In the genomic region with DNA sequence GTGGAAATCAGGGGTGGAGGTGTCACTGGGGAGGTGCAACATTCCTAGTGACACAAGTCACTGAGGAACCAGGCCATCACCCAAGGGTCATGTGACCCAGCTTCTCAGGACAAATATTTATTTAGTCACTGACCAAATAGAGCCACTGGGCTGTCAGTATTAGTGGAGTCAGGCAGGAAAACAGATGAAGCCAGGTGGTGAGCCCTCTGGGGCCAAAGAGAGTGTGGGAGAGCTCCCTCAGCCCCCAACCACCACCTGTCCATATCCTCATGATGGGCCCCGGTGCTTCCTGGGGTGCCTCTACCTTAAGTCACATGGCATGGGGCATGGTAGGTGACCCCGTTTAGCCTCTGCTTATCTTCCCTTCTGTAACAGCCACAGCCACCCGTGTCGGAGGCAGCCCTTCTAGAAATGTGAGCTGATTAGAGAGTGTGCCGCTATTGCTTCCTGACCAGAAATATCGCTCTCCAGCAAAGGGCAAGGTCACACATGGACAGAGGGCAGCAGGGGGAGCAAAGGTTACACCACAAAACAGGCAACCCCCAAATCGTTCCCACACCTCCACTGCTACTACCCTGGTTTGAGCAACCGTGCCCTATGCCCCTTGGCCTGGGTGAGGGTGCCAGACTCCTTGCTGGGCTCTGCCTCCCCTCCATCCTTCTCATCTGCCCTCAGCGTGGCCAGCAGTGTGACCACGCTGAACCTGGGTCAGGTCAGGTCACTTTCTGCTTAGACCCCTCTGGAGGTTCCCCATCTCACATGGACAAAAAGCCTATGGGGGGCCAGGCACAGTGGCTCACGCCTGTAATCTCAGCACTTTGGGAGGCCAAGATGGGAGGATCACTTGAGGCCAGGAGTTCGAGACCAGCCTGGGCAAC, we compare ENCODE assay signal across 1 cellular context.
TF ChIP-seq lines count a peak whose summit lies in the region.

No MANE protein-coding gene starts in this region.

TF ChIP-seq in HepG2, 621 proteins besides CTCF, POLR2A, EP300 and RAD21 (continued from another document and continues in another):
- TF ChIP-seq, protein P1, sequence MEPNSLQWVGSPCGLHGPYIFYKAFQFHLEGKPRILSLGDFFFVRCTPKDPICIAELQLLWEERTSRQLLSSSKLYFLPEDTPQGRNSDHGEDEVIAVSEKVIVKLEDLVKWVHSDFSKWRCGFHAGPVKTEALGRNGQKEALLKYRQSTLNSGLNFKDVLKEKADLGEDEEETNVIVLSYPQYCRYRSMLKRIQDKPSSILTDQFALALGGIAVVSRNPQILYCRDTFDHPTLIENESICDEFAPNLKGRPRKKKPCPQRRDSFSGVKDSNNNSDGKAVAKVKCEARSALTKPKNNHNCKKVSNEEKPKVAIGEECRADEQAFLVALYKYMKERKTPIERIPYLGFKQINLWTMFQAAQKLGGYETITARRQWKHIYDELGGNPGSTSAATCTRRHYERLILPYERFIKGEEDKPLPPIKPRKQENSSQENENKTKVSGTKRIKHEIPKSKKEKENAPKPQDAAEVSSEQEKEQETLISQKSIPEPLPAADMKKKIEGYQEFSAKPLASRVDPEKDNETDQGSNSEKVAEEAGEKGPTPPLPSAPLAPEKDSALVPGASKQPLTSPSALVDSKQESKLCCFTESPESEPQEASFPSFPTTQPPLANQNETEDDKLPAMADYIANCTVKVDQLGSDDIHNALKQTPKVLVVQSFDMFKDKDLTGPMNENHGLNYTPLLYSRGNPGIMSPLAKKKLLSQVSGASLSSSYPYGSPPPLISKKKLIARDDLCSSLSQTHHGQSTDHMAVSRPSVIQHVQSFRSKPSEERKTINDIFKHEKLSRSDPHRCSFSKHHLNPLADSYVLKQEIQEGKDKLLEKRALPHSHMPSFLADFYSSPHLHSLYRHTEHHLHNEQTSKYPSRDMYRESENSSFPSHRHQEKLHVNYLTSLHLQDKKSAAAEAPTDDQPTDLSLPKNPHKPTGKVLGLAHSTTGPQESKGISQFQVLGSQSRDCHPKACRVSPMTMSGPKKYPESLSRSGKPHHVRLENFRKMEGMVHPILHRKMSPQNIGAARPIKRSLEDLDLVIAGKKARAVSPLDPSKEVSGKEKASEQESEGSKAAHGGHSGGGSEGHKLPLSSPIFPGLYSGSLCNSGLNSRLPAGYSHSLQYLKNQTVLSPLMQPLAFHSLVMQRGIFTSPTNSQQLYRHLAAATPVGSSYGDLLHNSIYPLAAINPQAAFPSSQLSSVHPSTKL (CRISPR knock-in tag; IDR thresholded peaks at IDR 0.05) = peak; percentile 93
- TF ChIP-seq ZNF12 (CRISPR knock-in tag; IDR thresholded peaks at IDR 0.05) (peak; percentile 42; the same call in 1 of the 2 replicates), ZNF441 (CRISPR knock-in tag; IDR thresholded peaks at IDR 0.05; ENCODE audit: borderline replicate concordance) (0 out of 2 replicates have a peak, but pooled peaks have one; percentile 33), KDM6A (CRISPR knock-in tag; IDR thresholded peaks at IDR 0.05; ENCODE audit: low read depth) (no peak; the same call in 1 of the 2 replicates), SUZ12 (IDR thresholded peaks at IDR 0.05; ENCODE audit: low read depth, low read length) (no peak), NR2F6 (IDR thresholded peaks at IDR 0.05) (peak; percentile 90), NR2F6 (CRISPR knock-in tag; IDR thresholded peaks at IDR 0.05) (peak; percentile 94), SMC3 (IDR thresholded peaks at IDR 0.05; ENCODE audit: low read length) (no peak; the same call in 1 of the 2 replicates), ZMYM2 (CRISPR knock-in tag; IDR thresholded peaks at IDR 0.05) (peak; percentile 89; the same call in 1 of the 2 replicates), ZNF747 (CRISPR knock-in tag; IDR thresholded peaks at IDR 0.05; ENCODE audit: borderline replicate concordance) (peak; percentile 87), HOXA3 (CRISPR knock-in tag; IDR thresholded peaks at IDR 0.05) (no peak; the same call in none of the 2 replicates), ZNF446 (CRISPR knock-in tag; IDR thresholded peaks at IDR 0.05) (no peak), TBX3 (IDR thresholded peaks at IDR 0.05; ENCODE audit: borderline replicate concordance) (peak; percentile 98), HOXA5 (CRISPR knock-in tag; IDR thresholded peaks at IDR 0.05) (no peak; the same call in 1 of the 2 replicates), ZNF891 (CRISPR knock-in tag; IDR thresholded peaks at IDR 0.05) (peak; percentile 80; the same call in 1 of the 2 replicates), ZFYVE20 (CRISPR knock-in tag; IDR thresholded peaks at IDR 0.05; ENCODE audit: borderline replicate concordance, low read depth) (no peak), KLF16 (CRISPR knock-in tag; IDR thresholded peaks at IDR 0.05) (peak in 1 of 2 experiments; percentile 77; a peak in 1 of 4 replicates), SOX13 (IDR thresholded peaks at IDR 0.05) (no peak; the same call in 1 of the 2 replicates), SOX13 (CRISPR knock-in tag; conservative IDR thresholded peaks at IDR 0.05 in 1 of 2, IDR thresholded peaks at IDR 0.05 in 1 of 2) (peak in 1 of 2 experiments; percentile 74; a peak in 2 of 4 replicates), DR1 (CRISPR knock-in tag; IDR thresholded peaks at IDR 0.05) (peak; percentile 40; the same call in 1 of the 2 replicates), SMAD9 (CRISPR knock-in tag; IDR thresholded peaks at IDR 0.05) (no peak), CEBPG (CRISPR knock-in tag; IDR thresholded peaks at IDR 0.05) (peak; percentile 60), ZC3H4 (CRISPR knock-in tag; IDR thresholded peaks at IDR 0.05; ENCODE audit: borderline replicate concordance) (peak; percentile 42; the same call in 1 of the 2 replicates), PAWR (CRISPR knock-in tag; IDR thresholded peaks at IDR 0.05; ENCODE audit: borderline replicate concordance) (no peak), ZSCAN9 (CRISPR knock-in tag; IDR thresholded peaks at IDR 0.05; ENCODE audit: borderline replicate concordance) (no peak), ZNF607 (CRISPR knock-in tag; IDR thresholded peaks at IDR 0.05; ENCODE audit: borderline replicate concordance) (peak; percentile 88; the same call in 1 of the 2 replicates), ZNF136 (CRISPR knock-in tag; IDR thresholded peaks at IDR 0.05; ENCODE audit: low read depth) (no peak), ZNF589 (CRISPR knock-in tag; conservative IDR thresholded peaks at IDR 0.05) (no peak; the same call in 1 of the 2 replicates)
- TF ChIP-seq, protein P2, sequence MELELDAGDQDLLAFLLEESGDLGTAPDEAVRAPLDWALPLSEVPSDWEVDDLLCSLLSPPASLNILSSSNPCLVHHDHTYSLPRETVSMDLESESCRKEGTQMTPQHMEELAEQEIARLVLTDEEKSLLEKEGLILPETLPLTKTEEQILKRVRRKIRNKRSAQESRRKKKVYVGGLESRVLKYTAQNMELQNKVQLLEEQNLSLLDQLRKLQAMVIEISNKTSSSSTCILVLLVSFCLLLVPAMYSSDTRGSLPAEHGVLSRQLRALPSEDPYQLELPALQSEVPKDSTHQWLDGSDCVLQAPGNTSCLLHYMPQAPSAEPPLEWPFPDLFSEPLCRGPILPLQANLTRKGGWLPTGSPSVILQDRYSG (CRISPR knock-in tag; IDR thresholded peaks at IDR 0.05) = no peak
- TF ChIP-seq, protein P3, sequence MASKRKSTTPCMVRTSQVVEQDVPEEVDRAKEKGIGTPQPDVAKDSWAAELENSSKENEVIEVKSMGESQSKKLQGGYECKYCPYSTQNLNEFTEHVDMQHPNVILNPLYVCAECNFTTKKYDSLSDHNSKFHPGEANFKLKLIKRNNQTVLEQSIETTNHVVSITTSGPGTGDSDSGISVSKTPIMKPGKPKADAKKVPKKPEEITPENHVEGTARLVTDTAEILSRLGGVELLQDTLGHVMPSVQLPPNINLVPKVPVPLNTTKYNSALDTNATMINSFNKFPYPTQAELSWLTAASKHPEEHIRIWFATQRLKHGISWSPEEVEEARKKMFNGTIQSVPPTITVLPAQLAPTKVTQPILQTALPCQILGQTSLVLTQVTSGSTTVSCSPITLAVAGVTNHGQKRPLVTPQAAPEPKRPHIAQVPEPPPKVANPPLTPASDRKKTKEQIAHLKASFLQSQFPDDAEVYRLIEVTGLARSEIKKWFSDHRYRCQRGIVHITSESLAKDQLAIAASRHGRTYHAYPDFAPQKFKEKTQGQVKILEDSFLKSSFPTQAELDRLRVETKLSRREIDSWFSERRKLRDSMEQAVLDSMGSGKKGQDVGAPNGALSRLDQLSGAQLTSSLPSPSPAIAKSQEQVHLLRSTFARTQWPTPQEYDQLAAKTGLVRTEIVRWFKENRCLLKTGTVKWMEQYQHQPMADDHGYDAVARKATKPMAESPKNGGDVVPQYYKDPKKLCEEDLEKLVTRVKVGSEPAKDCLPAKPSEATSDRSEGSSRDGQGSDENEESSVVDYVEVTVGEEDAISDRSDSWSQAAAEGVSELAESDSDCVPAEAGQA (IDR thresholded peaks at IDR 0.05; ENCODE audit: low read depth) = no peak
- TF ChIP-seq, protein P3 (CRISPR knock-in tag; IDR thresholded peaks at IDR 0.05; ENCODE audit: borderline replicate concordance) = no peak
- TF ChIP-seq, protein P4, sequence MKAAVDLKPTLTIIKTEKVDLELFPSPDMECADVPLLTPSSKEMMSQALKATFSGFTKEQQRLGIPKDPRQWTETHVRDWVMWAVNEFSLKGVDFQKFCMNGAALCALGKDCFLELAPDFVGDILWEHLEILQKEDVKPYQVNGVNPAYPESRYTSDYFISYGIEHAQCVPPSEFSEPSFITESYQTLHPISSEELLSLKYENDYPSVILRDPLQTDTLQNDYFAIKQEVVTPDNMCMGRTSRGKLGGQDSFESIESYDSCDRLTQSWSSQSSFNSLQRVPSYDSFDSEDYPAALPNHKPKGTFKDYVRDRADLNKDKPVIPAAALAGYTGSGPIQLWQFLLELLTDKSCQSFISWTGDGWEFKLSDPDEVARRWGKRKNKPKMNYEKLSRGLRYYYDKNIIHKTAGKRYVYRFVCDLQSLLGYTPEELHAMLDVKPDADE (CRISPR knock-in tag; IDR thresholded peaks at IDR 0.05) = no peak
- TF ChIP-seq, protein P5, sequence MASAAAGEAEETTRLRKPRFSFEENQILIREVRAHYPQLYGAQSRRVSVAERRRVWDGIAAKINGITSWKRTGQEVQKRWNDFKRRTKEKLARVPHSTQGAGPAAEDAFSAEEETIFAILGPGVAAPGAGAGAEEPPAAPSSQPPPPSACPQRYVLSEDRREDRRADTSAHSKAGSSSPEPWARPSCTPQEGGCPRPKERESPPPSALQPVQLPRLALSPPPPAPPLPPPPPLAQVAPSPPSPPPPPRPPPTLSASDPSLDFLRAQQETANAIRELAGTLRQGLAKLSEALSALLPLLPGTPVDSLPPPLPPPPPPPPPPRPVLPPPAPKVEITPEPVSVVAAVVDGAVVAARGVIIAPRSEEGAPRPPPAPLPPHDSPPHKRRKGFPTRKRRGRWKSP (CRISPR knock-in tag; IDR thresholded peaks at IDR 0.05) = 0 out of 2 replicates have a peak, but pooled peaks have one; percentile 38
- TF ChIP-seq, protein P6, sequence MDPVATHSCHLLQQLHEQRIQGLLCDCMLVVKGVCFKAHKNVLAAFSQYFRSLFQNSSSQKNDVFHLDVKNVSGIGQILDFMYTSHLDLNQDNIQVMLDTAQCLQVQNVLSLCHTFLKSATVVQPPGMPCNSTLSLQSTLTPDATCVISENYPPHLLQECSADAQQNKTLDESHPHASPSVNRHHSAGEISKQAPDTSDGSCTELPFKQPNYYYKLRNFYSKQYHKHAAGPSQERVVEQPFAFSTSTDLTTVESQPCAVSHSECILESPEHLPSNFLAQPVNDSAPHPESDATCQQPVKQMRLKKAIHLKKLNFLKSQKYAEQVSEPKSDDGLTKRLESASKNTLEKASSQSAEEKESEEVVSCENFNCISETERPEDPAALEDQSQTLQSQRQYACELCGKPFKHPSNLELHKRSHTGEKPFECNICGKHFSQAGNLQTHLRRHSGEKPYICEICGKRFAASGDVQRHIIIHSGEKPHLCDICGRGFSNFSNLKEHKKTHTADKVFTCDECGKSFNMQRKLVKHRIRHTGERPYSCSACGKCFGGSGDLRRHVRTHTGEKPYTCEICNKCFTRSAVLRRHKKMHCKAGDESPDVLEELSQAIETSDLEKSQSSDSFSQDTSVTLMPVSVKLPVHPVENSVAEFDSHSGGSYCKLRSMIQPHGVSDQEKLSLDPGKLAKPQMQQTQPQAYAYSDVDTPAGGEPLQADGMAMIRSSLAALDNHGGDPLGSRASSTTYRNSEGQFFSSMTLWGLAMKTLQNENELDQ (CRISPR knock-in tag; IDR thresholded peaks at IDR 0.05; ENCODE audit: borderline replicate concordance) = no peak
- TF ChIP-seq, protein P7, sequence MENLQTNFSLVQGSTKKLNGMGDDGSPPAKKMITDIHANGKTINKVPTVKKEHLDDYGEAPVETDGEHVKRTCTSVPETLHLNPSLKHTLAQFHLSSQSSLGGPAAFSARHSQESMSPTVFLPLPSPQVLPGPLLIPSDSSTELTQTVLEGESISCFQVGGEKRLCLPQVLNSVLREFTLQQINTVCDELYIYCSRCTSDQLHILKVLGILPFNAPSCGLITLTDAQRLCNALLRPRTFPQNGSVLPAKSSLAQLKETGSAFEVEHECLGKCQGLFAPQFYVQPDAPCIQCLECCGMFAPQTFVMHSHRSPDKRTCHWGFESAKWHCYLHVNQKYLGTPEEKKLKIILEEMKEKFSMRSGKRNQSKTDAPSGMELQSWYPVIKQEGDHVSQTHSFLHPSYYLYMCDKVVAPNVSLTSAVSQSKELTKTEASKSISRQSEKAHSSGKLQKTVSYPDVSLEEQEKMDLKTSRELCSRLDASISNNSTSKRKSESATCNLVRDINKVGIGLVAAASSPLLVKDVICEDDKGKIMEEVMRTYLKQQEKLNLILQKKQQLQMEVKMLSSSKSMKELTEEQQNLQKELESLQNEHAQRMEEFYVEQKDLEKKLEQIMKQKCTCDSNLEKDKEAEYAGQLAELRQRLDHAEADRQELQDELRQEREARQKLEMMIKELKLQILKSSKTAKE (CRISPR knock-in tag; IDR thresholded peaks at IDR 0.05; ENCODE audit: borderline replicate concordance) = peak; percentile 66
- TF ChIP-seq, protein P8, sequence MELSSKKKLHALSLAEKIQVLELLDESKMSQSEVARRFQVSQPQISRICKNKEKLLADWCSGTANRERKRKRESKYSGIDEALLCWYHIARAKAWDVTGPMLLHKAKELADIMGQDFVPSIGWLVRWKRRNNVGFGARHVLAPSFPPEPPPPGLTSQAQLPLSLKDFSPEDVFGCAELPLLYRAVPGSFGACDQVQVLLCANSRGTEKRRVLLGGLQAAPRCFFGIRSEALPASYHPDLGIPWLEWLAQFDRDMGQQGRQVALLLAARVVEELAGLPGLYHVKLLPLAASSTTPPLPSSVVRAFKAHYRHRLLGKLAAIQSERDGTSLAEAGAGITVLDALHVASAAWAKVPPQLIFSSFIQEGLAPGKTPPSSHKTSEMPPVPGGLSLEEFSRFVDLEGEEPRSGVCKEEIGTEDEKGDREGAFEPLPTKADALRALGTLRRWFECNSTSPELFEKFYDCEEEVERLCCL (CRISPR knock-in tag; IDR thresholded peaks at IDR 0.05; ENCODE audit: borderline replicate concordance) = peak; percentile 90; the same call in 1 of the 2 replicates
